15 cellular contexts compared by ENCODE assay signal in the genomic region with DNA sequence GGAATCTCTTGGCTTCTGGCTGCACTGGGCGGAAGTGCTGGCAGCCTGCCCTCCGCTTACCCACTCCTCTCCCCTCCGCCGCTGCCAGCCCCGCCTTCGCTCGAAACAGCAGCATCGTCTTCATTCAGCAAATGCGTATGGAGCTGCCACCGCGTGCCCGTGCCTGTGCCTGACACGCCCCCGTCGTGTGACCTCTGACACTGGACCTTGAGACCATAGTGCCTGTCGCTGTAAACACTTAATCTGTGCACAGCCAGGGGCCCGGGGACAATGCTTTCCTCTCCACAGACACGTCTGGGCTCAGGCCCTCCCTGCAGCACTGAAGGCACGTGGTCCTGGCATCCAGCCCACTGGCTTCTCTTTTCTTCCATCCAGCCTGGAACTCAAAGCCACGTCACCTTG.
DNase-seq lines count a peak whose midpoint lies in the region; ATAC-seq, FAIRE-seq and TF ChIP-seq lines count a peak whose summit lies in the region.
"Had no signal": no experiment of that assay in that cellular context is flagged by ENCODE, and none has a peak within 500 bp of the region (broad histone marks: within the 10 kb centered on the region; RNA-seq: fewer than 3 reads in every experiment).

No MANE protein-coding gene starts in this region.

- H3K36me3 Mint-ChIP-seq in endothelial cell (ENCODE audit: low read depth, unreplicated experiment) = no peaks in the 10 kb centered on the region

- no peak overlapping the region for H3K4me3 Mint-ChIP-seq in endothelial cell (ENCODE audit: unreplicated experiment)
- H3K4me3 Mint-ChIP-seq: stimulated activated effector memory CD8-positive, alpha-beta T cell treated with anti-CD3 and anti-CD28 coated beads, Interleukin-12 subunit alpha, Interleukin-12 subunit beta, amount 100 ng/mL, for 72 hours had no signal

- no peak overlapping the region for H2AFZ ChIP-seq in HepG2 (ENCODE audit: low read length)

- no peak for TF ChIP-seq CTCF in HepG2 (CRISPR knock-in tag; IDR thresholded peaks at IDR 0.05)
- no peak for TF ChIP-seq CTCF in suprapubic skin (IDR thresholded peaks at IDR 0.05)
- no peak for TF ChIP-seq CTCF in endothelial cell (IDR thresholded peaks at IDR 0.05; ENCODE audit: unreplicated experiment)

- H3K79me2 ChIP-seq in HepG2 (ENCODE audit: insufficient read depth, low read length) = no peaks in the 10 kb centered on the region

- TF ChIP-seq POLR2A in HepG2 (IDR thresholded peaks at IDR 0.05; ENCODE audit: insufficient read depth in 1 of 2, low read depth in 2 of 2, low read length in 2 of 2) = no peak
- no peak for TF ChIP-seq POLR2A in suprapubic skin (IDR thresholded peaks at IDR 0.05)

- no peaks in the 10 kb centered on the region for H4K20me1 ChIP-seq in HepG2 (ENCODE audit: insufficient read depth, low read length)

- FAIRE-seq in HepG2 (lab: Jason Lieb, UNC) = no peak
- FAIRE-seq: A204.1 had no signal

- in situ Hi-C loops in SK-MEL-5 (cut with HindIII; ENCODE audit: low pct_unique_long_range_greater_than_20kb, low sequenced_read_pairs) (no loop called here), HepG2 (cut with HindIII; ENCODE audit: extremely low pct_ligation_motif_present, low pct_unique_long_range_greater_than_20kb) (no loop called here)

- ATAC-seq in HepG2 (peak; percentile 42), GM19463 (IDR thresholded peaks at IDR 0.05; ENCODE audit: unreplicated experiment) (no peak)
- ATAC-seq: HCT116; stimulated activated effector memory CD8-positive, alpha-beta T cell treated with anti-CD3 and anti-CD28 coated beads, Interleukin-12 subunit alpha, Interleukin-12 subunit beta, amount 100 ng/mL, for 72 hours had no signal

- peaks cover 14% of the 10 kb centered on the region for H3K4me1 Mint-ChIP-seq in endothelial cell (ENCODE audit: unreplicated experiment)

- no peak overlapping the region for H3K4me2 ChIP-seq in HepG2 (ENCODE audit: low read depth, low read length)

- H3K9me3 Mint-ChIP-seq in endothelial cell (ENCODE audit: unreplicated experiment) = no peaks in the 10 kb centered on the region
- H3K9me3 Mint-ChIP-seq: stimulated activated effector memory CD8-positive, alpha-beta T cell treated with anti-CD3 and anti-CD28 coated beads, Interleukin-12 subunit alpha, Interleukin-12 subunit beta, amount 100 ng/mL, for 72 hours had no signal

- H3K27me3 ChIP-seq in HepG2 (ENCODE audit: control insufficient read depth in 1 of 2, insufficient read depth in 2 of 2, low read length in 2 of 2) (peaks cover 1 to 19% of the 10 kb centered on the region in 2 experiments; a peak in 4 of 5 replicates), suprapubic skin (peaks cover 11% of the 10 kb centered on the region)
- H3K27me3 ChIP-seq: ascending aorta had no signal

- no TSS peak for BruUV-seq in HepG2 (replicated peaks; lab: Mats Ljungman, UMichigan)

- TF ChIP-seq EP300 in HepG2 (IDR thresholded peaks at IDR 0.05; ENCODE audit: low read depth in 2 of 2, low read length in 2 of 2) = no peak
- no peak for TF ChIP-seq EP300 in HepG2 (CRISPR knock-in tag; IDR thresholded peaks at IDR 0.05; ENCODE audit: borderline replicate concordance)
- no peak for TF ChIP-seq EP300 in suprapubic skin (IDR thresholded peaks at IDR 0.05)

- H3K27me3 Mint-ChIP-seq in endothelial cell (ENCODE audit: unreplicated experiment) = peaks cover 7% of the 10 kb centered on the region

- H3K4me1 ChIP-seq in HepG2 (ENCODE audit: insufficient read depth, low read length) = peaks cover 8% of the 10 kb centered on the region
- peaks cover 14% of the 10 kb centered on the region for H3K4me1 ChIP-seq in suprapubic skin
- H3K4me1 ChIP-seq: ascending aorta had no signal

- H3K27ac ChIP-seq in HepG2 (ENCODE audit: extremely low read length, insufficient read depth, low read length) (no peak overlapping the region), suprapubic skin (no peak overlapping the region)
- H3K27ac ChIP-seq: ascending aorta had no signal

- DNase-seq in NCI-H1436 (lab: John Stamatoyannopoulos, UW) (peak; percentile 38), NCI-H1436 treated with DMSO at 0.1 percent for 48 hours (lab: John Stamatoyannopoulos, UW) (no peak), SK-MEL-5 (ENCODE audit: low read depth, low spot score) (peak; percentile 2), HepG2 (ENCODE audit: low spot score) (peak; percentile 24), suprapubic skin (ENCODE audit: low spot score in 2 of 2) (peak; percentile 50 to 80), endothelial cell (ENCODE audit: low spot score) (no peak), kidney tubule cell (ENCODE audit: low spot score) (no peak)
- DNase-seq: activated CD4-positive, CD25-positive, alpha-beta regulatory T cell treated with anti-CD3 and anti-CD28 coated beads, Interleukin-2, amount 50 U/mL, for 72 hours; foreskin fibroblast; OCI-M1 had no signal

- TF ChIP-seq RAD21 in HepG2 (CRISPR knock-in tag; IDR thresholded peaks at IDR 0.05) = no peak

- 22% methylated on average over 20 of the region's 20 CpGs for WGBS in HepG2 (ENCODE audit: low lambda C conversion rate)
- 5% methylated on average over 16 of the region's 20 CpGs for WGBS in suprapubic skin

- CTCF ChIA-PET in HepG2 (lab: Yijun Ruan, JAX; ENCODE audit: low intra/inter-chr PET ratio, low total read pairs) = no interaction called here

- POLR2A ChIA-PET in HepG2 (lab: Yijun Ruan, JAX) = no interaction called here

- no peak overlapping the region for H3K27ac Mint-ChIP-seq in endothelial cell (ENCODE audit: unreplicated experiment)
- H3K27ac Mint-ChIP-seq: stimulated activated effector memory CD8-positive, alpha-beta T cell treated with anti-CD3 and anti-CD28 coated beads, Interleukin-12 subunit alpha, Interleukin-12 subunit beta, amount 100 ng/mL, for 72 hours had no signal

- intact Hi-C loops in HepG2 (cut with micrococcal nuclease; ENCODE audit: unreplicated experiment) = no loop called here

- H3K9ac ChIP-seq in HepG2 (ENCODE audit: insufficient read depth, low read depth, low read length) = no peak overlapping the region

- H3K4me3 ChIP-seq in HepG2 (replicated peaks in 1 of 3; ENCODE audit: insufficient read depth in 1 of 3, low read depth in 2 of 3, low read length in 3 of 3) (no peak overlapping the region), suprapubic skin (peak overlapping the region; percentile 8)
- H3K4me3 ChIP-seq: ascending aorta had no signal

- no peaks in the 10 kb centered on the region for H3K9me3 ChIP-seq in HepG2 (ENCODE audit: low read length)
- no peaks in the 10 kb centered on the region for H3K9me3 ChIP-seq in suprapubic skin
- H3K9me3 ChIP-seq: ascending aorta had no signal

- H3K36me3 ChIP-seq in HepG2 (replicated peaks in 1 of 2; ENCODE audit: control insufficient read depth in 1 of 2, insufficient read depth in 2 of 2, low read length in 2 of 2) = no peaks in the 10 kb centered on the region
- no peaks in the 10 kb centered on the region for H3K36me3 ChIP-seq in suprapubic skin
- H3K36me3 ChIP-seq: ascending aorta had no signal

TF ChIP-seq in HepG2, 621 proteins besides CTCF, POLR2A, EP300 and RAD21 (continues in another document):
- TF ChIP-seq ZFP41 (CRISPR knock-in tag; IDR thresholded peaks at IDR 0.05; ENCODE audit: borderline replicate concordance) (no peak), ZNF446 (CRISPR knock-in tag; IDR thresholded peaks at IDR 0.05) (no peak), DR1 (CRISPR knock-in tag; IDR thresholded peaks at IDR 0.05) (no peak), YEATS2 (CRISPR knock-in tag; IDR thresholded peaks at IDR 0.05; ENCODE audit: borderline replicate concordance) (no peak), ZNF501 (CRISPR knock-in tag; IDR thresholded peaks at IDR 0.05) (no peak), ZFP90 (CRISPR knock-in tag; IDR thresholded peaks at IDR 0.05; ENCODE audit: borderline replicate concordance) (no peak), SALL1 (CRISPR knock-in tag; IDR thresholded peaks at IDR 0.05) (peak; percentile 35; the same call in 1 of the 2 replicates), ETV6 (CRISPR knock-in tag; conservative IDR thresholded peaks at IDR 0.05) (no peak), ZNF543 (CRISPR knock-in tag; IDR thresholded peaks at IDR 0.05) (no peak), HNRNPL (IDR thresholded peaks at IDR 0.05; ENCODE audit: low read depth, low read length) (no peak), ZNF83 (CRISPR knock-in tag; IDR thresholded peaks at IDR 0.05; ENCODE audit: borderline replicate concordance) (no peak), RFX1 (IDR thresholded peaks at IDR 0.05) (no peak), ZNF567 (CRISPR knock-in tag; IDR thresholded peaks at IDR 0.05; ENCODE audit: borderline replicate concordance) (no peak), ZNF12 (CRISPR knock-in tag; IDR thresholded peaks at IDR 0.05) (no peak)
- TF ChIP-seq, protein P1, sequence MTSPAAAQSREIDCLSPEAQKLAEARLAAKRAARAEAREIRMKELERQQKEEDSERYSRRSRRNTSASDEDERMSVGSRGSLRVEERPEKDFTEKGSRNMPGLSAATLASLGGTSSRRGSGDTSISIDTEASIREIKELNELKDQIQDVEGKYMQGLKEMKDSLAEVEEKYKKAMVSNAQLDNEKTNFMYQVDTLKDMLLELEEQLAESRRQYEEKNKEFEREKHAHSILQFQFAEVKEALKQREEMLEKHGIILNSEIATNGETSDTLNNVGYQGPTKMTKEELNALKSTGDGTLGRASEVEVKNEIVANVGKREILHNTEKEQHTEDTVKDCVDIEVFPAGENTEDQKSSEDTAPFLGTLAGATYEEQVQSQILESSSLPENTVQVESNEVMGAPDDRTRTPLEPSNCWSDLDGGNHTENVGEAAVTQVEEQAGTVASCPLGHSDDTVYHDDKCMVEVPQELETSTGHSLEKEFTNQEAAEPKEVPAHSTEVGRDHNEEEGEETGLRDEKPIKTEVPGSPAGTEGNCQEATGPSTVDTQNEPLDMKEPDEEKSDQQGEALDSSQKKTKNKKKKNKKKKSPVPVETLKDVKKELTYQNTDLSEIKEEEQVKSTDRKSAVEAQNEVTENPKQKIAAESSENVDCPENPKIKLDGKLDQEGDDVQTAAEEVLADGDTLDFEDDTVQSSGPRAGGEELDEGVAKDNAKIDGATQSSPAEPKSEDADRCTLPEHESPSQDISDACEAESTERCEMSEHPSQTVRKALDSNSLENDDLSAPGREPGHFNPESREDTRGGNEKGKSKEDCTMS (CRISPR knock-in tag; conservative IDR thresholded peaks at IDR 0.05) = no peak
- TF ChIP-seq, protein P2, sequence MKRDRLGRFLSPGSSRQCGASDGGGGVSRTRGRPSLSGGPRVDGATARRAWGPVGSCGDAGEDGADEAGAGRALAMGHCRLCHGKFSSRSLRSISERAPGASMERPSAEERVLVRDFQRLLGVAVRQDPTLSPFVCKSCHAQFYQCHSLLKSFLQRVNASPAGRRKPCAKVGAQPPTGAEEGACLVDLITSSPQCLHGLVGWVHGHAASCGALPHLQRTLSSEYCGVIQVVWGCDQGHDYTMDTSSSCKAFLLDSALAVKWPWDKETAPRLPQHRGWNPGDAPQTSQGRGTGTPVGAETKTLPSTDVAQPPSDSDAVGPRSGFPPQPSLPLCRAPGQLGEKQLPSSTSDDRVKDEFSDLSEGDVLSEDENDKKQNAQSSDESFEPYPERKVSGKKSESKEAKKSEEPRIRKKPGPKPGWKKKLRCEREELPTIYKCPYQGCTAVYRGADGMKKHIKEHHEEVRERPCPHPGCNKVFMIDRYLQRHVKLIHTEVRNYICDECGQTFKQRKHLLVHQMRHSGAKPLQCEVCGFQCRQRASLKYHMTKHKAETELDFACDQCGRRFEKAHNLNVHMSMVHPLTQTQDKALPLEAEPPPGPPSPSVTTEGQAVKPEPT (CRISPR knock-in tag; IDR thresholded peaks at IDR 0.05; ENCODE audit: low read depth) = no peak

Comparison
In these comparisons a context has a peak if more than half of its experiments do, and no peak if none do; other contexts are left out.
1. DNase-seq: peak in NCI-H1436 (single experiment), SK-MEL-5 (single experiment), HepG2 (single experiment) and suprapubic skin (2 of 2); none in NCI-H1436 treated with DMSO at 0.1 percent for 48 hours (single experiment), endothelial cell (single experiment) and kidney tubule cell (single experiment).